In the genomic region with DNA sequence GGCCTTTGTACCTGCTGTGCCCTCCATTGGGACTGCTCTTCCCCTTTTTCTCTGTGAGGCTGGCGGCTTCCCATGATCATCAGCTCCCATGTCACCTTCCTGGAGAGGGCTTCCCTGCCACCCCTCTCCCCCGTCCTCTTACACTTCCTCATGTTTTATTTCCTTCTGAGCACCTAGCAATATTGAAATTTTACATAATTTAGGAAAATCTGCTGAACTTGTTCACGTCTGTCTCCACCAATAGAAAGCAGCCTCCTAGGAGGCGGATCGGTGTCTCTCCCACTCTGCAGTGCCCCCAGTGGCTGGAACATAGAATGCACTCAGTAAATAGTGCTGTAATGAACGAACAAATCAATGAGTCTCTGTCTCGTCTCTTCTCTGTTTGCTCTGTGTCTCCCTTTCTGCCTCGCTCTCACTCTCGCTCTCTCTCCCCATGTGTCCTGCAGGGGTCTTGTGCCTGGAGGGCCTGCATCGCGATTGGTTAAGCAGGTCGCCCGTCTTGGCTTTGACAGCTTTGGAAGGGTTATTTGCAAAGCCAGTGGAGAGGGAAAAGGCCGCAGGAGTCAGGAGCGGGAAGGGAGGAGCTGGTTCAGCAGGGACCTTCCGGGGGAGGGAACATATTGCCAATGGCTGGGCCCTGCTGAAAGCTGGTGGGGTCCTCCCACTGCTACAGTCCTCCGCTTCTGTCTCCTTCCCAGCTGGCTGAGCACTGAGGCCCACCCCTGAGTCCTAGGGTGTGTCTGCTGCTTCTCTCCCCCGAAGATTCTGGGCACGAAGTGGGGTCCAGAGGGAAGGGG, we compare ENCODE assay signal across 8 cellular contexts. TPM values are rescaled to one million over a fixed set of nuclear protein-coding genes. Genes with fewer than 3 reads are reported as not detected.
A peak's percentile ranks its signal among the peaks of the same experiment; 100 is the strongest.
DNase-seq lines count a peak whose midpoint lies in the region; ATAC-seq, FAIRE-seq and TF ChIP-seq lines count a peak whose summit lies in the region.

No MANE protein-coding gene starts in this region.

- H3K4me1 Mint-ChIP-seq in activated T-cell treated with anti-CD3 and anti-CD28 coated beads, Interleukin-2, amount 50 U/mL, for 72 hours (ENCODE audit: low read depth): peaks cover 23% of the 10 kb centered on the region
- H3K4me1 Mint-ChIP-seq in natural killer cell treated with Interleukin-12 subunit alpha and Interleukin-12 subunit beta and Interleukin-15 and Interleukin-18, amount 100 ng/mL, for 72 hours (ENCODE audit: low read depth in 2 of 2): peaks cover 25 to 32% of the 10 kb centered on the region in 2 donors

- no peaks in the 10 kb centered on the region for H3K36me3 Mint-ChIP-seq in activated T-cell treated with anti-CD3 and anti-CD28 coated beads, Interleukin-2, amount 50 U/mL, for 72 hours (ENCODE audit: insufficient read depth in 2 of 2)
- H3K36me3 Mint-ChIP-seq in natural killer cell treated with Interleukin-12 subunit alpha and Interleukin-12 subunit beta and Interleukin-15 and Interleukin-18, amount 100 ng/mL, for 72 hours: no peaks in the 10 kb centered on the region

- H3K27me3 ChIP-seq in Panc1 (ENCODE audit: control insufficient read depth, insufficient read depth, low read length): peaks cover under 1% of the 10 kb centered on the region; the same call in 1 of the 2 replicates

- no TSS peak for BruUV-seq in Panc1 (replicated peaks; lab: Mats Ljungman, UMichigan)

- no peaks in the 10 kb centered on the region for H3K9me3 Mint-ChIP-seq in activated T-cell treated with anti-CD3 and anti-CD28 coated beads, Interleukin-2, amount 50 U/mL, for 72 hours
- H3K9me3 Mint-ChIP-seq in natural killer cell treated with Interleukin-12 subunit alpha and Interleukin-12 subunit beta and Interleukin-15 and Interleukin-18, amount 100 ng/mL, for 72 hours: no peaks in the 10 kb centered on the region

- H3K4me1 ChIP-seq in Panc1 (ENCODE audit: control insufficient read depth, insufficient read depth, low read length): peaks cover 4% of the 10 kb centered on the region; the same call in 1 of the 2 replicates

- POLR2A ChIA-PET in Panc1 (lab: Charles Lee): interaction anchor here (0.6 kb wide), 1 partner anchor 366 kb away, joined by 3 read pairs; no protein-coding TSS in a partner anchor

- H3K4me3 ChIP-seq in Panc1 (ENCODE audit: low read depth in 2 of 2, low read length in 2 of 2) (peak overlapping the region; percentile 7 to 34), fibroblast of pulmonary artery (replicated peaks; ENCODE audit: low read depth, low read length) (peak overlapping the region; percentile 20)

- no peaks in the 10 kb centered on the region for H3K9me3 ChIP-seq in Panc1 (ENCODE audit: control insufficient read depth, insufficient read depth, low read depth, low read length)

- DNase-seq in HT1080 (ENCODE audit: low read depth) (peak; percentile 36), Panc1 (ENCODE audit: low read depth, low spot score) (peak; percentile 28), fibroblast of pulmonary artery (ENCODE audit: low read depth) (peak; percentile 63)
- peak; percentile 67 to 68 for DNase-seq in activated T-cell treated with anti-CD3 and anti-CD28 coated beads, Interleukin-2, amount 50 U/mL, for 72 hours
- peak; percentile 81 for DNase-seq in natural killer cell treated with Interleukin-12 subunit alpha and Interleukin-12 subunit beta and Interleukin-15 and Interleukin-18, amount 100 ng/mL, for 72 hours (ENCODE audit: low spot score)
- peak; percentile 30 for DNase-seq in stimulated activated naive CD4-positive, alpha-beta T cell treated with Interleukin-2 at 50 U/mL for 16 hours (lab: John Stamatoyannopoulos, UW)

- TF ChIP-seq CTCF in Panc1 (IDR thresholded peaks at IDR 0.05) (peak; percentile 93), fibroblast of pulmonary artery (IDR thresholded peaks at IDR 0.05; ENCODE audit: low read length, missing control alignments) (peak; percentile 85)

- H3K27ac Mint-ChIP-seq in activated T-cell treated with anti-CD3 and anti-CD28 coated beads, Interleukin-2, amount 50 U/mL, for 72 hours: no peak overlapping the region
- no peak overlapping the region for H3K27ac Mint-ChIP-seq in natural killer cell treated with Interleukin-12 subunit alpha and Interleukin-12 subunit beta and Interleukin-15 and Interleukin-18, amount 100 ng/mL, for 72 hours

- CTCF ChIA-PET in Panc1 (lab: Charles Lee): interaction anchor here (0.6 kb wide), 1 partner anchor 118 kb away, joined by 5 read pairs; no protein-coding TSS in a partner anchor

- ATAC-seq in Panc1: peak; percentile 76
- ATAC-seq in activated T-cell treated with anti-CD3 and anti-CD28 coated beads, Interleukin-2, amount 50 U/mL, for 72 hours (replicated peaks in 1 of 2): peak; percentile 33 to 50
- peak; percentile 66 to 77 for ATAC-seq in natural killer cell treated with Interleukin-12 subunit alpha and Interleukin-12 subunit beta and Interleukin-15 and Interleukin-18, amount 100 ng/mL, for 72 hours
- no peak for ATAC-seq in GM18519 (IDR thresholded peaks at IDR 0.05; ENCODE audit: low FRiP score, unreplicated experiment)

- FAIRE-seq in G401.6 (lab: Jason Lieb, UNC): peak; percentile 53

- in situ Hi-C loops in Panc1 (cut with HindIII; ENCODE audit: low pct_unique_long_range_greater_than_20kb, low sequenced_read_pairs): no loop called here

- intact Hi-C loops in Panc1 (cut with micrococcal nuclease; ENCODE audit: unreplicated experiment): no loop called here

- H3K27me3 Mint-ChIP-seq in activated T-cell treated with anti-CD3 and anti-CD28 coated beads, Interleukin-2, amount 50 U/mL, for 72 hours (ENCODE audit: low read depth): peaks cover 3% of the 10 kb centered on the region
- peaks cover 0 to 1% of the 10 kb centered on the region in 2 donors for H3K27me3 Mint-ChIP-seq in natural killer cell treated with Interleukin-12 subunit alpha and Interleukin-12 subunit beta and Interleukin-15 and Interleukin-18, amount 100 ng/mL, for 72 hours

- no peak overlapping the region for H3K27ac ChIP-seq in Panc1 (ENCODE audit: low read length)

- H3K36me3 ChIP-seq in Panc1 (ENCODE audit: control insufficient read depth, insufficient read depth, low read length): no peaks in the 10 kb centered on the region

- H3K4me3 Mint-ChIP-seq in activated T-cell treated with anti-CD3 and anti-CD28 coated beads, Interleukin-2, amount 50 U/mL, for 72 hours: no peak overlapping the region
- H3K4me3 Mint-ChIP-seq in natural killer cell treated with Interleukin-12 subunit alpha and Interleukin-12 subunit beta and Interleukin-15 and Interleukin-18, amount 100 ng/mL, for 72 hours: no peak overlapping the region

RNA-seq across cellular contexts. Expression of a gene that starts 12.1 kb away (rescaled TPM):
- not detected in 2 replicates for total RNA-seq in HT1080 (2014; rRNA removed; shearing (Covaris generic))
- polyA plus RNA-seq in HT1080 (2015; cell fraction: cytosol; rRNA removed): 0.06 TPM in 1 of 2 replicates, not detected in the other
- not detected in 2 replicates for polyA plus RNA-seq in HT1080 (2015; cell fraction: nucleus; rRNA removed)
- total RNA-seq in Panc1 (2021; ENCODE audit: unreplicated experiment): not detected
- not detected for polyA plus RNA-seq in Panc1 (2012; ENCODE audit: insufficient read length)
- under 1 TPM in 1 of 2 donors, not detected in 1; 0.12 TPM for total RNA-seq in activated T-cell treated with anti-CD3 and anti-CD28 coated beads, Interleukin-2, amount 50 U/mL, for 72 hours
- total RNA-seq in natural killer cell treated with Interleukin-12 subunit alpha and Interleukin-12 subunit beta and Interleukin-15 and Interleukin-18, amount 100 ng/mL, for 72 hours: under 1 TPM in 1 of 2 donors, not detected in 1; 0.31 TPM

RNA-seq across cellular contexts. Expression of a gene that starts 49.2 kb away (rescaled TPM):
- not detected in 2 replicates for total RNA-seq in HT1080 (2014; rRNA removed; shearing (Covaris generic))
- polyA plus RNA-seq in HT1080 (2015; cell fraction: cytosol; rRNA removed): not detected in 2 replicates
- polyA plus RNA-seq in HT1080 (2015; cell fraction: nucleus; rRNA removed): not detected in 2 replicates
- 0.28 TPM for total RNA-seq in Panc1 (2021; ENCODE audit: unreplicated experiment)
- 0.12 TPM for polyA plus RNA-seq in Panc1 (2012; ENCODE audit: insufficient read length)
- 1 to 10 TPM; 1.1 to 1.5 TPM for total RNA-seq in activated T-cell treated with anti-CD3 and anti-CD28 coated beads, Interleukin-2, amount 50 U/mL, for 72 hours
- total RNA-seq in natural killer cell treated with Interleukin-12 subunit alpha and Interleukin-12 subunit beta and Interleukin-15 and Interleukin-18, amount 100 ng/mL, for 72 hours: under 1 TPM; 0.70 to 0.78 TPM

Comparison
In these comparisons a context has a peak if more than half of its experiments do, and no peak if none do; other contexts are left out.
1. DNase-seq: peak in every context shown above with its lines; median percentile 81 in natural killer cell treated with Interleukin-12 subunit alpha and Interleukin-12 subunit beta and Interleukin-15 and Interleukin-18, amount 100 ng/mL, for 72 hours; 68 in activated T-cell treated with anti-CD3 and anti-CD28 coated beads, Interleukin-2, amount 50 U/mL, for 72 hours; 63 in fibroblast of pulmonary artery; 36 in HT1080; 30 in stimulated activated naive CD4-positive, alpha-beta T cell treated with Interleukin-2 at 50 U/mL for 16 hours; 28 in Panc1.